ENCODE assay signal across 1 cellular context in genomic region chr5:181223729-181224389, GRCh38.
TF ChIP-seq lines count a peak whose summit lies in the region.

No MANE protein-coding gene starts in this region.

TF ChIP-seq in HepG2, 621 proteins besides CTCF, POLR2A, EP300 and RAD21 (continued from another document and continues in another):
- TF ChIP-seq ZNF276 (CRISPR knock-in tag; IDR thresholded peaks at IDR 0.05; ENCODE audit: low read depth) = no peak
- no peak for TF ChIP-seq ATF5 (CRISPR knock-in tag; IDR thresholded peaks at IDR 0.05; ENCODE audit: low read depth)
- no peak for TF ChIP-seq GLI4 (CRISPR knock-in tag; IDR thresholded peaks at IDR 0.05; ENCODE audit: borderline replicate concordance)
- TF ChIP-seq ZBTB39 (CRISPR knock-in tag; IDR thresholded peaks at IDR 0.05) = no peak
- no peak for TF ChIP-seq MTERF4 (CRISPR knock-in tag; IDR thresholded peaks at IDR 0.05)
- TF ChIP-seq ZNF652 (CRISPR knock-in tag; IDR thresholded peaks at IDR 0.05; ENCODE audit: borderline replicate concordance, low read depth) = no peak
- no peak for TF ChIP-seq NR2C2 (CRISPR knock-in tag; IDR thresholded peaks at IDR 0.05; ENCODE audit: borderline replicate concordance)
- TF ChIP-seq ZNF180 (CRISPR knock-in tag; IDR thresholded peaks at IDR 0.05; ENCODE audit: borderline replicate concordance, low read depth) = no peak
- 0 out of 2 replicates have a peak, but pooled peaks have one; percentile 71 for TF ChIP-seq ZNF354B (CRISPR knock-in tag; IDR thresholded peaks at IDR 0.05)
- no peak for TF ChIP-seq TFE3 (CRISPR knock-in tag; IDR thresholded peaks at IDR 0.05)
- no peak for TF ChIP-seq FLYWCH1 (CRISPR knock-in tag; IDR thresholded peaks at IDR 0.05)
- TF ChIP-seq ZNF879 (CRISPR knock-in tag; IDR thresholded peaks at IDR 0.05) = 0 out of 2 replicates have a peak, but pooled peaks have one; percentile 27
- no peak for TF ChIP-seq ZMYM2 (CRISPR knock-in tag; IDR thresholded peaks at IDR 0.05)
- TF ChIP-seq FOXP4 (CRISPR knock-in tag; IDR thresholded peaks at IDR 0.05) = no peak
- peak; percentile 22; the same call in 1 of the 2 replicates for TF ChIP-seq ZFP91 (CRISPR knock-in tag; IDR thresholded peaks at IDR 0.05; ENCODE audit: borderline replicate concordance)
- TF ChIP-seq NCOA1 (CRISPR knock-in tag; IDR thresholded peaks at IDR 0.05) = no peak
- no peak for TF ChIP-seq SRSF4 (IDR thresholded peaks at IDR 0.05; ENCODE audit: low read depth, low read length, poor library complexity, severe bottlenecking)
- TF ChIP-seq ZNF766 (CRISPR knock-in tag; IDR thresholded peaks at IDR 0.05; ENCODE audit: borderline replicate concordance) = no peak
- TF ChIP-seq KAT8 (CRISPR knock-in tag; IDR thresholded peaks at IDR 0.05) = no peak
- TF ChIP-seq MAFF (IDR thresholded peaks at IDR 0.05; ENCODE audit: low read depth, low read length) = no peak
- no peak for TF ChIP-seq HOXA5 (CRISPR knock-in tag; IDR thresholded peaks at IDR 0.05)
- TF ChIP-seq ZNF430 (CRISPR knock-in tag; IDR thresholded peaks at IDR 0.05) = peak; percentile 34; the same call in 1 of the 2 replicates
- no peak for TF ChIP-seq ZNF142 (CRISPR knock-in tag; IDR thresholded peaks at IDR 0.05)
- TF ChIP-seq CCDC6 (CRISPR knock-in tag; IDR thresholded peaks at IDR 0.05) = no peak
- no peak for TF ChIP-seq ZFP36L2 (CRISPR knock-in tag; IDR thresholded peaks at IDR 0.05)
- no peak for TF ChIP-seq ARID3A (IDR thresholded peaks at IDR 0.05; ENCODE audit: low read depth, low read length)
- no peak for TF ChIP-seq ZBTB46 (CRISPR knock-in tag; IDR thresholded peaks at IDR 0.05; ENCODE audit: borderline replicate concordance)
- no peak for TF ChIP-seq ARID5B (CRISPR knock-in tag; IDR thresholded peaks at IDR 0.05)
